10 cellular contexts compared by ENCODE assay signal in the genomic region with DNA sequence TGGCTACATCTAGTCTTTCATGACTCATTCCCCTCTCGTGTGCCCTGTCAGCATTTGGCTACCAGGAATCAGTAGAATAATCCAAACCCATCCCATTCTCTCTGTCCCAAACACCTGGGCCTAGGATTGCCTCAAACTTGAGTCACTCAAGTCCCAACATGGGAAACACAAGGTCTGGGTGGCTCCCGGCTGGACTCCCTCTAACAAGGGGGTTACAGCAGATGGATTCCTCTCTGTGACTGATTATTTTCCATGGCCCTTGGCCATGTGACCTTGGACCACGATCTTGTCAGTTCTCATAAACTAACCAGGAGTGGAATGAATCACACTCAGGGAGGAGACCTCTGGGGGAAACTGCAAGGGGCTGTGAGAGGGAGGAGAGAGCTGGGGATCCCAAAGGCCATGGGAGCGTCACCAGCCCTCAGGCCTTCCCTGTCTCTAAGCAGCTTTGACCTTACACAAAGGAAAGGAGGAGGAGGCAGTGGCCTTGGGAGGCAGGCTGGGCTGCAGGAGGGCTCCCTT.
DNase-seq lines count a peak whose midpoint lies in the region; ATAC-seq and TF ChIP-seq lines count a peak whose summit lies in the region.
"Had no signal": no experiment of that assay in that cellular context is flagged by ENCODE, and none has a peak within 500 bp of the region (broad histone marks: within the 10 kb centered on the region; RNA-seq: fewer than 3 reads in every experiment).

No MANE protein-coding gene starts in this region.

- TF ChIP-seq EP300 in SK-N-SH (IDR thresholded peaks at IDR 0.05; ENCODE audit: borderline replicate concordance in 1 of 2, low read depth in 1 of 2, low read length in 1 of 2): no peak; a peak in 1 of 4 replicates

- WGBS in SK-N-SH (ENCODE audit: low lambda C conversion rate): 51% methylated on average over 4 of the region's 4 CpGs

- no peak overlapping the region for H3K4me3 ChIP-seq in SK-N-SH (ENCODE audit: low read depth in 2 of 2, low read length in 1 of 2)
- H3K4me3 ChIP-seq in coronary artery: no peak overlapping the region
- H3K4me3 ChIP-seq in left lung: no peak overlapping the region
- no peak overlapping the region for H3K4me3 ChIP-seq in upper lobe of right lung

- H3K9ac ChIP-seq in SK-N-SH: no peak overlapping the region

- intact Hi-C loops in left lung (cut with DNase I): no loop called here
- intact Hi-C loops in upper lobe of right lung (cut with DNase I): no loop called here

- in situ Hi-C loops in GM13977 (cut with MboI; ENCODE audit: low pct_unique_long_range_greater_than_20kb, low sequenced_read_pairs, unreplicated experiment): no loop called here

- no peak overlapping the region for H2AFZ ChIP-seq in SK-N-SH (ENCODE audit: low read depth)

- H3K9me3 ChIP-seq in SK-N-SH (no peaks in the 10 kb centered on the region), left lung (no peaks in the 10 kb centered on the region), upper lobe of right lung (no peaks in the 10 kb centered on the region)

- no peaks in the 10 kb centered on the region for H3K9me2 ChIP-seq in SK-N-SH

- CTCF ChIA-PET in SK-N-SH (lab: Yijun Ruan, JAX): interaction anchor here (1.1 to 2.2 kb wide), 3 partner anchors 14 to 1869 kb away, joined by 3 to 7 read pairs (median 5); a partner anchor contains a TSS

- no peaks in the 10 kb centered on the region for H3K79me2 ChIP-seq in SK-N-SH (ENCODE audit: insufficient read depth)

- TF ChIP-seq CTCF in SK-N-SH (IDR thresholded peaks at IDR 0.05): no peak
- TF ChIP-seq CTCF in coronary artery (IDR thresholded peaks at IDR 0.05): no peak
- TF ChIP-seq CTCF in left lung (IDR thresholded peaks at IDR 0.05): no peak
- TF ChIP-seq CTCF in upper lobe of right lung (IDR thresholded peaks at IDR 0.05): no peak
- no peak for TF ChIP-seq CTCF in GM13977 (IDR thresholded peaks at IDR 0.05; ENCODE audit: extremely low read depth, insufficient read depth, missing control alignments)

- peaks cover 16% of the 10 kb centered on the region for H3F3A ChIP-seq in SK-N-SH (replicated peaks; ENCODE audit: insufficient read depth)

- H3K4me1 ChIP-seq in SK-N-SH (ENCODE audit: control insufficient read depth in 1 of 2, insufficient read depth in 2 of 2, low read depth in 1 of 2, low read length in 1 of 2): peaks cover 19 to 41% of the 10 kb centered on the region in 2 experiments
- H3K4me1 ChIP-seq in left lung: peaks cover 0 to 7% of the 10 kb centered on the region in 2 donors
- peaks cover 19% of the 10 kb centered on the region for H3K4me1 ChIP-seq in upper lobe of right lung

- ATAC-seq in SK-N-SH treated with all-trans-retinoic acid at 6 μM for 48 hours (no peak; the same call in 1 of the 3 replicates), left lung (peak; percentile 50), upper lobe of right lung (peak; percentile 41), GM19351 (IDR thresholded peaks at IDR 0.05; ENCODE audit: unreplicated experiment) (no peak)

- H3K27ac ChIP-seq in SK-N-SH (ENCODE audit: low read depth in 2 of 2, low read length in 1 of 2) (peak overlapping the region; percentile 58 to 99; a peak in 3 of 4 replicates), coronary artery (peak overlapping the region; percentile 23 to 59), left lung (peak overlapping the region in 1 of 2 donors; percentile 50), upper lobe of right lung (peak overlapping the region; percentile 43)
- H3K27ac ChIP-seq: 22Rv1 had no signal

- DNase-seq in SK-N-SH: no peak
- peak; percentile 79 for DNase-seq in coronary artery (ENCODE audit: low spot score)
- no peak for DNase-seq in left lung
- no peak for DNase-seq in upper lobe of right lung
- no peak for DNase-seq in NCI-H748 (lab: John Stamatoyannopoulos, UW; ENCODE audit: unreplicated experiment)
- no peak for DNase-seq in GM13977 (ENCODE audit: low spot score)
- DNase-seq: central memory CD4-positive, alpha-beta T cell had no signal

- no peaks in the 10 kb centered on the region for H3K27me3 ChIP-seq in SK-N-SH (ENCODE audit: insufficient read depth)
- H3K27me3 ChIP-seq in left lung: no peaks in the 10 kb centered on the region
- no peaks in the 10 kb centered on the region for H3K27me3 ChIP-seq in upper lobe of right lung

- H3K36me3 ChIP-seq in SK-N-SH (replicated peaks in 1 of 2; ENCODE audit: control insufficient read depth in 1 of 2, insufficient read depth in 2 of 2, low read length in 1 of 2) (peaks cover 0 to 48% of the 10 kb centered on the region in 2 experiments), left lung (no peaks in the 10 kb centered on the region), upper lobe of right lung (no peaks in the 10 kb centered on the region)

- 0 out of 2 replicates have a peak overlapping the region, but pooled peaks have one; percentile 8 for H3K4me2 ChIP-seq in SK-N-SH

- POLR2A ChIA-PET in SK-N-SH (lab: Yijun Ruan, JAX): no interaction called here

- TF ChIP-seq RAD21 in SK-N-SH (IDR thresholded peaks at IDR 0.05; ENCODE audit: low read length): no peak

- H4K20me1 ChIP-seq in SK-N-SH (ENCODE audit: insufficient read depth): no peaks in the 10 kb centered on the region

TF ChIP-seq in SK-N-SH, 30 proteins besides CTCF, POLR2A, EP300 and RAD21:
- TF ChIP-seq, protein P1, sequence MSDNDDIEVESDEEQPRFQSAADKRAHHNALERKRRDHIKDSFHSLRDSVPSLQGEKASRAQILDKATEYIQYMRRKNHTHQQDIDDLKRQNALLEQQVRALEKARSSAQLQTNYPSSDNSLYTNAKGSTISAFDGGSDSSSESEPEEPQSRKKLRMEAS (IDR thresholded peaks at IDR 0.05; ENCODE audit: low read depth): no peak
- TF ChIP-seq GATA2 (CRISPR knock-in tag; IDR thresholded peaks at IDR 0.05) (no peak), SMC3 (IDR thresholded peaks at IDR 0.05; ENCODE audit: low read depth, low read length) (no peak), RFX5 (IDR thresholded peaks at IDR 0.05; ENCODE audit: low read length) (no peak), FOSL2 (IDR thresholded peaks at IDR 0.05; ENCODE audit: borderline replicate concordance, low read depth) (peak; percentile 27), JUND (IDR thresholded peaks at IDR 0.05) (peak; percentile 34; the same call in 1 of the 2 replicates), NRF1 (IDR thresholded peaks at IDR 0.05; ENCODE audit: low read depth, low read length) (no peak), SIN3A (IDR thresholded peaks at IDR 0.05; ENCODE audit: borderline replicate concordance, low read depth, low read length) (no peak), TCF12 (IDR thresholded peaks at IDR 0.05) (peak; percentile 72)
- TF ChIP-seq, protein P2, sequence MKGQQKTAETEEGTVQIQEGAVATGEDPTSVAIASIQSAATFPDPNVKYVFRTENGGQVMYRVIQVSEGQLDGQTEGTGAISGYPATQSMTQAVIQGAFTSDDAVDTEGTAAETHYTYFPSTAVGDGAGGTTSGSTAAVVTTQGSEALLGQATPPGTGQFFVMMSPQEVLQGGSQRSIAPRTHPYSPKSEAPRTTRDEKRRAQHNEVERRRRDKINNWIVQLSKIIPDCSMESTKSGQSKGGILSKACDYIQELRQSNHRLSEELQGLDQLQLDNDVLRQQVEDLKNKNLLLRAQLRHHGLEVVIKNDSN (IDR thresholded peaks at IDR 0.05; ENCODE audit: borderline replicate concordance, low read depth): peak; percentile 19; the same call in 1 of the 2 replicates
- TF ChIP-seq, protein P3, sequence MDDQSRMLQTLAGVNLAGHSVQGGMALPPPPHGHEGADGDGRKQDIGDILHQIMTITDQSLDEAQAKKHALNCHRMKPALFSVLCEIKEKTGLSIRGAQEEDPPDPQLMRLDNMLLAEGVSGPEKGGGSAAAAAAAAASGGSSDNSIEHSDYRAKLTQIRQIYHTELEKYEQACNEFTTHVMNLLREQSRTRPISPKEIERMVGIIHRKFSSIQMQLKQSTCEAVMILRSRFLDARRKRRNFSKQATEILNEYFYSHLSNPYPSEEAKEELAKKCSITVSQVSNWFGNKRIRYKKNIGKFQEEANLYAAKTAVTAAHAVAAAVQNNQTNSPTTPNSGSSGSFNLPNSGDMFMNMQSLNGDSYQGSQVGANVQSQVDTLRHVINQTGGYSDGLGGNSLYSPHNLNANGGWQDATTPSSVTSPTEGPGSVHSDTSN (IDR thresholded peaks at IDR 0.05): peak; percentile 72

TF ChIP-seq in SK-N-SH treated with all-trans-retinoic acid at 6 μM for 48 hours, 23 proteins besides CTCF, POLR2A, EP300 and RAD21 (continues in another document):
- TF ChIP-seq ZC3H10 (CRISPR knock-in tag; IDR thresholded peaks at IDR 0.05) (no peak), BACH2 (CRISPR knock-in tag; IDR thresholded peaks at IDR 0.05; ENCODE audit: borderline replicate concordance) (no peak), RARB (CRISPR knock-in tag; IDR thresholded peaks at IDR 0.05) (no peak), TCF4 (CRISPR knock-in tag; IDR thresholded peaks at IDR 0.05; ENCODE audit: borderline replicate concordance) (no peak), CSDC2 (CRISPR knock-in tag; IDR thresholded peaks at IDR 0.05) (no peak)
- TF ChIP-seq, protein P4, sequence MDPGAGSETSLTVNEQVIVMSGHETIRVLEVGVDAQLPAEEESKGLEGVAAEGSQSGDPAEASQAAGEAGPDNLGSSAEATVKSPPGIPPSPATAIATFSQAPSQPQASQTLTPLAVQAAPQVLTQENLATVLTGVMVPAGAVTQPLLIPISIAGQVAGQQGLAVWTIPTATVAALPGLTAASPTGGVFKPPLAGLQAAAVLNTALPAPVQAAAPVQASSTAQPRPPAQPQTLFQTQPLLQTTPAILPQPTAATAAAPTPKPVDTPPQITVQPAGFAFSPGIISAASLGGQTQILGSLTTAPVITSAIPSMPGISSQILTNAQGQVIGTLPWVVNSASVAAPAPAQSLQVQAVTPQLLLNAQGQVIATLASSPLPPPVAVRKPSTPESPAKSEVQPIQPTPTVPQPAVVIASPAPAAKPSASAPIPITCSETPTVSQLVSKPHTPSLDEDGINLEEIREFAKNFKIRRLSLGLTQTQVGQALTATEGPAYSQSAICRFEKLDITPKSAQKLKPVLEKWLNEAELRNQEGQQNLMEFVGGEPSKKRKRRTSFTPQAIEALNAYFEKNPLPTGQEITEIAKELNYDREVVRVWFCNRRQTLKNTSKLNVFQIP (CRISPR knock-in tag; IDR thresholded peaks at IDR 0.05; ENCODE audit: borderline replicate concordance, low read depth): no peak
- TF ChIP-seq, protein P5, sequence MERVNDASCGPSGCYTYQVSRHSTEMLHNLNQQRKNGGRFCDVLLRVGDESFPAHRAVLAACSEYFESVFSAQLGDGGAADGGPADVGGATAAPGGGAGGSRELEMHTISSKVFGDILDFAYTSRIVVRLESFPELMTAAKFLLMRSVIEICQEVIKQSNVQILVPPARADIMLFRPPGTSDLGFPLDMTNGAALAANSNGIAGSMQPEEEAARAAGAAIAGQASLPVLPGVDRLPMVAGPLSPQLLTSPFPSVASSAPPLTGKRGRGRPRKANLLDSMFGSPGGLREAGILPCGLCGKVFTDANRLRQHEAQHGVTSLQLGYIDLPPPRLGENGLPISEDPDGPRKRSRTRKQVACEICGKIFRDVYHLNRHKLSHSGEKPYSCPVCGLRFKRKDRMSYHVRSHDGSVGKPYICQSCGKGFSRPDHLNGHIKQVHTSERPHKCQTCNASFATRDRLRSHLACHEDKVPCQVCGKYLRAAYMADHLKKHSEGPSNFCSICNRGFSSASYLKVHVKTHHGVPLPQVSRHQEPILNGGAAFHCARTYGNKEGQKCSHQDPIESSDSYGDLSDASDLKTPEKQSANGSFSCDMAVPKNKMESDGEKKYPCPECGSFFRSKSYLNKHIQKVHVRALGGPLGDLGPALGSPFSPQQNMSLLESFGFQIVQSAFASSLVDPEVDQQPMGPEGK (CRISPR knock-in tag; IDR thresholded peaks at IDR 0.05; ENCODE audit: borderline replicate concordance): no peak

Comparison
In these comparisons a context has a peak if more than half of its experiments do, and no peak if none do; other contexts are left out.
1. ATAC-seq: peak in left lung (single experiment) and upper lobe of right lung (single experiment); none in SK-N-SH treated with all-trans-retinoic acid at 6 μM for 48 hours (single experiment) and GM19351 (single experiment).